Comparison of ENCODE assay signal across 1 cellular context in genomic region chr20:13784893-13785715, GRCh38.
TF ChIP-seq lines count a peak whose summit lies in the region.

Gene ESF1 (minus strand): TSS chr20:13784919. CDS start chr20:13783140, 1,779 bp downstream.
Gene NDUFAF5 (plus strand): TSS chr20:13785028. CDS start chr20:13785069, 41 bp downstream.

TF ChIP-seq in HEK293, 187 proteins besides CTCF, POLR2A, EP300 and RAD21 (continued from another document):
- no peak for TF ChIP-seq PRDM6 (tag by site-specific recombination; IDR thresholded peaks at IDR 0.05)
- no peak for TF ChIP-seq ZNF211 (tag by site-specific recombination; IDR thresholded peaks at IDR 0.05; ENCODE audit: low read depth)
- TF ChIP-seq, protein P1, sequence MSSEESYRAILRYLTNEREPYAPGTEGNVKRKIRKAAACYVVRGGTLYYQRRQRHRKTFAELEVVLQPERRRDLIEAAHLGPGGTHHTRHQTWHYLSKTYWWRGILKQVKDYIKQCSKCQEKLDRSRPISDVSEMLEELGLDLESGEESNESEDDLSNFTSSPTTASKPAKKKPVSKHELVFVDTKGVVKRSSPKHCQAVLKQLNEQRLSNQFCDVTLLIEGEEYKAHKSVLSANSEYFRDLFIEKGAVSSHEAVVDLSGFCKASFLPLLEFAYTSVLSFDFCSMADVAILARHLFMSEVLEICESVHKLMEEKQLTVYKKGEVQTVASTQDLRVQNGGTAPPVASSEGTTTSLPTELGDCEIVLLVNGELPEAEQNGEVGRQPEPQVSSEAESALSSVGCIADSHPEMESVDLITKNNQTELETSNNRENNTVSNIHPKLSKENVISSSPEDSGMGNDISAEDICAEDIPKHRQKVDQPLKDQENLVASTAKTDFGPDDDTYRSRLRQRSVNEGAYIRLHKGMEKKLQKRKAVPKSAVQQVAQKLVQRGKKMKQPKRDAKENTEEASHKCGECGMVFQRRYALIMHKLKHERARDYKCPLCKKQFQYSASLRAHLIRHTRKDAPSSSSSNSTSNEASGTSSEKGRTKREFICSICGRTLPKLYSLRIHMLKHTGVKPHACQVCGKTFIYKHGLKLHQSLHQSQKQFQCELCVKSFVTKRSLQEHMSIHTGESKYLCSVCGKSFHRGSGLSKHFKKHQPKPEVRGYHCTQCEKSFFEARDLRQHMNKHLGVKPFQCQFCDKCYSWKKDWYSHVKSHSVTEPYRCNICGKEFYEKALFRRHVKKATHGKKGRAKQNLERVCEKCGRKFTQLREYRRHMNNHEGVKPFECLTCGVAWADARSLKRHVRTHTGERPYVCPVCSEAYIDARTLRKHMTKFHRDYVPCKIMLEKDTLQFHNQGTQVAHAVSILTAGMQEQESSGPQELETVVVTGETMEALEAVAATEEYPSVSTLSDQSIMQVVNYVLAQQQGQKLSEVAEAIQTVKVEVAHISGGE (tag by site-specific recombination; conservative IDR thresholded peaks at IDR 0.05; ENCODE audit: low read depth) = peak; percentile 47; the same call in 1 of the 2 replicates
- peak; percentile 55 for TF ChIP-seq SP3 (tag by site-specific recombination; IDR thresholded peaks at IDR 0.05)
- peak; percentile 84 for TF ChIP-seq ZNF335 (tag by site-specific recombination; conservative IDR thresholded peaks at IDR 0.05)
- TF ChIP-seq ZNF18 (tag by site-specific recombination; IDR thresholded peaks at IDR 0.05) = peak; percentile 18; the same call in 1 of the 2 replicates
- TF ChIP-seq ZNF274 (IDR thresholded peaks at IDR 0.05; ENCODE audit: low read length) = no peak
- no peak for TF ChIP-seq ZNF274 (tag by site-specific recombination; IDR thresholded peaks at IDR 0.05; ENCODE audit: borderline replicate concordance)
- TF ChIP-seq, protein P2, sequence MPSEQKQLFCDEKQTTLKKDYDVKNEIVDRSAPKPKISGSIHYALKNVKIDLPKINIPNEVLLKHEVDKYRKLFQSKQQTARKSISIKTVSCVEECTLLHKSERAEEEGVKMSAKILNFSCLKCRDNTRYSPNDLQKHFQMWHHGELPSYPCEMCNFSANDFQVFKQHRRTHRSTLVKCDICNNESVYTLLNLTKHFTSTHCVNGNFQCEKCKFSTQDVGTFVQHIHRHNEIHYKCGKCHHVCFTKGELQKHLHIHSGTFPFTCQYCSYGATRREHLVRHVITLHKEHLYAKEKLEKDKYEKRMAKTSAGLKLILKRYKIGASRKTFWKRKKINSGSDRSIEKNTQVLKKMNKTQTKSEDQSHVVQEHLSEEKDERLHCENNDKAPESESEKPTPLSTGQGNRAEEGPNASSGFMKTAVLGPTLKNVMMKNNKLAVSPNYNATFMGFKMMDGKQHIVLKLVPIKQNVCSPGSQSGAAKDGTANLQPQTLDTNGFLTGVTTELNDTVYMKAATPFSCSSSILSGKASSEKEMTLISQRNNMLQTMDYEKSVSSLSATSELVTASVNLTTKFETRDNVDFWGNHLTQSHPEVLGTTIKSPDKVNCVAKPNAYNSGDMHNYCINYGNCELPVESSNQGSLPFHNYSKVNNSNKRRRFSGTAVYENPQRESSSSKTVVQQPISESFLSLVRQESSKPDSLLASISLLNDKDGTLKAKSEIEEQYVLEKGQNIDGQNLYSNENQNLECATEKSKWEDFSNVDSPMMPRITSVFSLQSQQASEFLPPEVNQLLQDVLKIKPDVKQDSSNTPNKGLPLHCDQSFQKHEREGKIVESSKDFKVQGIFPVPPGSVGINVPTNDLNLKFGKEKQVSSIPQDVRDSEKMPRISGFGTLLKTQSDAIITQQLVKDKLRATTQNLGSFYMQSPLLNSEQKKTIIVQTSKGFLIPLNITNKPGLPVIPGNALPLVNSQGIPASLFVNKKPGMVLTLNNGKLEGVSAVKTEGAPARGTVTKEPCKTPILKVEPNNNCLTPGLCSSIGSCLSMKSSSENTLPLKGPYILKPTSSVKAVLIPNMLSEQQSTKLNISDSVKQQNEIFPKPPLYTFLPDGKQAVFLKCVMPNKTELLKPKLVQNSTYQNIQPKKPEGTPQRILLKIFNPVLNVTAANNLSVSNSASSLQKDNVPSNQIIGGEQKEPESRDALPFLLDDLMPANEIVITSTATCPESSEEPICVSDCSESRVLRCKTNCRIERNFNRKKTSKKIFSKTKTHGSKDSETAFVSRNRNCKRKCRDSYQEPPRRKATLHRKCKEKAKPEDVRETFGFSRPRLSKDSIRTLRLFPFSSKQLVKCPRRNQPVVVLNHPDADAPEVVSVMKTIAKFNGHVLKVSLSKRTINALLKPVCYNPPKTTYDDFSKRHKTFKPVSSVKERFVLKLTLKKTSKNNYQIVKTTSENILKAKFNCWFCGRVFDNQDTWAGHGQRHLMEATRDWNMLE (tag by site-specific recombination; conservative IDR thresholded peaks at IDR 0.05; ENCODE audit: low read depth) = 0 out of 2 replicates have a peak, but pooled peaks have one; percentile 35
- 0 out of 2 replicates have a peak, but pooled peaks have one; percentile 33 for TF ChIP-seq ZNF24 (tag by site-specific recombination; IDR thresholded peaks at IDR 0.05)
- peak; percentile 88; the same call in 1 of the 2 replicates for TF ChIP-seq KLF9 (tag by site-specific recombination; IDR thresholded peaks at IDR 0.05; ENCODE audit: low read depth)
- TF ChIP-seq ZNF629 (tag by site-specific recombination; IDR thresholded peaks at IDR 0.05) = peak; percentile 30; the same call in 1 of the 2 replicates
- peak; percentile 4 for TF ChIP-seq ZBTB17 (tag by site-specific recombination; IDR thresholded peaks at IDR 0.05)
- TF ChIP-seq EGR2 (tag by site-specific recombination; IDR thresholded peaks at IDR 0.05; ENCODE audit: low read depth) = peak; percentile 56; the same call in 1 of the 2 replicates
- no peak for TF ChIP-seq ZNF791 (tag by site-specific recombination; IDR thresholded peaks at IDR 0.05)
- no peak for TF ChIP-seq ZNF830 (tag by site-specific recombination; IDR thresholded peaks at IDR 0.05; ENCODE audit: low read depth)
- TF ChIP-seq IKZF3 (tag by site-specific recombination; IDR thresholded peaks at IDR 0.05) = no peak
- no peak; the same call in 1 of the 2 replicates for TF ChIP-seq ZNF692 (tag by site-specific recombination; IDR thresholded peaks at IDR 0.05)
- TF ChIP-seq ZNF133 (tag by site-specific recombination; IDR thresholded peaks at IDR 0.05) = no peak
- TF ChIP-seq ZNF155 (tag by site-specific recombination; IDR thresholded peaks at IDR 0.05) = no peak
- TF ChIP-seq MZF1 (tag by site-specific recombination; IDR thresholded peaks at IDR 0.05; ENCODE audit: borderline replicate concordance) = no peak
- TF ChIP-seq KLF16 (tag by site-specific recombination; IDR thresholded peaks at IDR 0.05) = no peak
- peak; percentile 49; the same call in 1 of the 2 replicates for TF ChIP-seq SP7 (tag by site-specific recombination; IDR thresholded peaks at IDR 0.05)
- TF ChIP-seq GLIS1 (tag by site-specific recombination; IDR thresholded peaks at IDR 0.05) = no peak
- TF ChIP-seq ZEB2 (tag by site-specific recombination; IDR thresholded peaks at IDR 0.05) = 0 out of 2 replicates have a peak, but pooled peaks have one; percentile 39
- TF ChIP-seq ZNF19 (tag by site-specific recombination; IDR thresholded peaks at IDR 0.05; ENCODE audit: low read depth) = no peak
- TF ChIP-seq, protein P3, sequence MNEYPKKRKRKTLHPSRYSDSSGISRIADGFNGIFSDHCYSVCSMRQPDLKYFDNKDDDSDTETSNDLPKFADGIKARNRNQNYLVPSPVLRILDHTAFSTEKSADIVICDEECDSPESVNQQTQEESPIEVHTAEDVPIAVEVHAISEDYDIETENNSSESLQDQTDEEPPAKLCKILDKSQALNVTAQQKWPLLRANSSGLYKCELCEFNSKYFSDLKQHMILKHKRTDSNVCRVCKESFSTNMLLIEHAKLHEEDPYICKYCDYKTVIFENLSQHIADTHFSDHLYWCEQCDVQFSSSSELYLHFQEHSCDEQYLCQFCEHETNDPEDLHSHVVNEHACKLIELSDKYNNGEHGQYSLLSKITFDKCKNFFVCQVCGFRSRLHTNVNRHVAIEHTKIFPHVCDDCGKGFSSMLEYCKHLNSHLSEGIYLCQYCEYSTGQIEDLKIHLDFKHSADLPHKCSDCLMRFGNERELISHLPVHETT (tag by site-specific recombination; IDR thresholded peaks at IDR 0.05) = 0 out of 2 replicates have a peak, but pooled peaks have one; percentile 67
